ENCODE assay signal across 1 cellular context in genomic region chr13:19586904-19587634, GRCh38.
TF ChIP-seq lines count a peak whose summit lies in the region.

No MANE protein-coding gene starts in this region.

TF ChIP-seq in SK-N-SH, 30 proteins besides CTCF, POLR2A, EP300 and RAD21 (continued from another document):
- TF ChIP-seq CHD2 (IDR thresholded peaks at IDR 0.05; ENCODE audit: low read length, partially characterized antibody) (no peak), PBX3 (IDR thresholded peaks at IDR 0.05) (peak; percentile 80), FOSL2 (IDR thresholded peaks at IDR 0.05; ENCODE audit: borderline replicate concordance, low read depth) (peak; percentile 50; the same call in 1 of the 2 replicates), YY1 (IDR thresholded peaks at IDR 0.05; ENCODE audit: low read depth) (no peak)
TF ChIP-seq in SK-N-SH: peak in this region for 6.
